ENCODE assay signal across 18 cellular contexts in the genomic region with DNA sequence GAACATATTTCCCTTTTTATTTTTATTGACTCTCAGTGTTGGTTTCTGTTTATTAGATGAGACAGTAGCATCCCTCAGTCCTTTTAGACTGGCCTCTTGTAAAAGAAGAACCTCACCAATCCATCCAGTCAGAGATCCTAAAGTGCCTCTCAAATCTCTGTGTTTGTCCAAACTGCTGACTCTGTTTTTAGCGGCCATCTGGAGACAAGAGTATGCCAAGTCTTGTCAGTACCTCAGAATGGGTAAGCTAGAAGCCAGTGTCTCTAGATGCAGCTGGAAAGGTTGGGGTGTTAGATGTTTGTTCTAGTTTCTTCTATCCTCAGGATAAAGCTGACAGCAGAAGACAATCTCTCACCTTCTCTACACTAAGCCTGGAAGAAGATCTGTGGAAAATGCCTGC.
A peak's percentile ranks its signal among the peaks of the same experiment; 100 is the strongest.
DNase-seq lines count a peak whose midpoint lies in the region; ATAC-seq and TF ChIP-seq lines count a peak whose summit lies in the region.
"Had no signal": no experiment of that assay in that cellular context is flagged by ENCODE, and none has a peak within 500 bp of the region (broad histone marks: within the 10 kb centered on the region; RNA-seq: fewer than 3 reads in every experiment).

No MANE protein-coding gene starts in this region.

- no peak for TF ChIP-seq POLR2A in right lobe of liver (IDR thresholded peaks at IDR 0.05)

- H3K36me3 ChIP-seq in right lobe of liver, result no peaks in the 10 kb centered on the region
- H3K36me3 ChIP-seq: BE2C; BLaER1 treated with 17β-estradiol and CSF1 and Interleukin-3, amounts not matched to agents 10 nM and 100 nM had no signal

- WGBS in right lobe of liver (ENCODE audit: insufficient coverage, low coverage, low lambda C conversion rate, missing lambda C conversion rate), result 38% methylated on average over 1 of the region's 1 CpG

- H3K9me3 ChIP-seq in right lobe of liver, result no peaks in the 10 kb centered on the region
- H3K9me3 ChIP-seq: A549; BE2C; BLaER1 treated with 17β-estradiol and CSF1 and Interleukin-3, amounts not matched to agents 10 nM and 100 nM had no signal

- intact Hi-C loops in right lobe of liver (cut with DNase I), result no loop called here

- ATAC-seq in HG03378 (IDR thresholded peaks at IDR 0.05; ENCODE audit: unreplicated experiment) (no peak), right lobe of liver (no peak)
- ATAC-seq: A549, GM23338, HCT116 had no signal

- peak; percentile 91 for DNase-seq in G401 (ENCODE audit: low spot score)
- DNase-seq in NCI-H446 treated with DMSO at 0.1 percent for 48 hours (lab: John Stamatoyannopoulos, UW), result peak; percentile 54
- peak; percentile 30 for DNase-seq in cerebellum (ENCODE audit: low spot score)
- DNase-seq in DMS153 (lab: John Stamatoyannopoulos, UW), result no peak
- DNase-seq in right lobe of liver, result no peak
- DNase-seq: 8988T; ACHN; AML-193; BE2C; CD4-positive, alpha-beta T cell; CD8-positive, alpha-beta memory T cell; DMS79 treated with DMSO at 0.1 percent for 48 hours; H9 had no signal

- in situ Hi-C loops in G401 (cut with HindIII; ENCODE audit: low sequenced_read_pairs), result no loop called here

- no peaks in the 10 kb centered on the region for H3K4me1 ChIP-seq in right lobe of liver
- H3K4me1 ChIP-seq: A549; BE2C; BLaER1 treated with 17β-estradiol and CSF1 and Interleukin-3, amounts not matched to agents 10 nM and 100 nM had no signal

- no peaks in the 10 kb centered on the region for H3K27me3 ChIP-seq in right lobe of liver
- H3K27me3 ChIP-seq: BE2C; BLaER1 treated with 17β-estradiol and CSF1 and Interleukin-3, amounts not matched to agents 10 nM and 100 nM had no signal

- no peak overlapping the region for H3K27ac ChIP-seq in right lobe of liver
- H3K27ac ChIP-seq: A549; BLaER1 treated with 17β-estradiol and CSF1 and Interleukin-3, amounts not matched to agents 10 nM and 100 nM had no signal

- TF ChIP-seq CTCF in right lobe of liver (IDR thresholded peaks at IDR 0.05), result no peak

- no peak overlapping the region for H3K4me3 ChIP-seq in right lobe of liver
- H3K4me3 ChIP-seq: A549; BLaER1 treated with 17β-estradiol and CSF1 and Interleukin-3, amounts not matched to agents 10 nM and 100 nM; GM23338 had no signal

Comparison
In these comparisons a context has a peak if more than half of its experiments do, and no peak if none do; other contexts are left out.
1. DNase-seq: peak in G401 (single experiment), NCI-H446 treated with DMSO at 0.1 percent for 48 hours (single experiment) and cerebellum (single experiment); none in DMS153 (single experiment) and right lobe of liver (0 of 3).